In the genomic region with DNA sequence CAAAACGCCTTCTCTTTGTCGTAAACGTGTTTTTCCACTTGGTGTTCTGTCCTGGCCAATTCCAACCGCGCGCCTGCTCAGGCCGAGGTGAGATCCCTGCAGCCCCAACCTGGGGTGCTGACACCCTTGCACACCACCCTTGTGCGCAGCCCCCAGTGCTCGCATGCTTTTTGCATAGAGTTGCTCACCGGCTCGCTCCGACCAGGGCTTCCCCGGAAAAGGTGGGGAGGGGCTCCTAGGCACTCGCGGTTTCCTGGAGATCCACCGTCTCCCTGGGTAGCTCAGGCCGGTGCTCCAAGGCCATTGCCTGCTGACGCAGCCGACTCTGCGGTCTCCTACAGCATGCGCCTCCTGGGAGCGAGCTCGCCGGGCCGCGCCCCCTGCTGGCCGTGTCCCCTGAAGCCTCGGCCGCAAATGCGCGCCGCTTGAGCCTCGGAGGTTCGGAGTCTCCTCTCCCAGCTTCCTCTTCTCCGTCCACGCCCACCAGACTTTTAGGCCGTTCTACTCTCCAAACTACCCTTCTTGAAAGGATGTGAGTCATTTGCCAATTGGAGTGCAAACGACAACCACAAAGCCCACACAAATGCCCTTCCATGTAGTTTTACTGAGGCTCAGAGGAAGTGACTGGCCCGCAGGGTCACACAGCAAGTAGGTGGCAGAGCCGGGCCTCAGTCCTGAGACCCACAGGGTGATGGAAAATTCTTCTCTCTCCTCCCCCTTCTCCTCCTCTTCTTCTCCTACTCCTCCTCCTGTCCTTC, we compare ENCODE assay signal across 8 cellular contexts. TPM values are rescaled to one million over a fixed set of nuclear protein-coding genes. Genes with fewer than 3 reads are reported as not detected.
DNase-seq lines count a peak whose midpoint lies in the region; ATAC-seq and TF ChIP-seq lines count a peak whose summit lies in the region.

No MANE protein-coding gene starts in this region.

- no peaks in the 10 kb centered on the region for H3K27me3 ChIP-seq in BLaER1

- WGBS in lower leg skin, 2 donors = 5% methylated on average over 28 to 38 of the region's 40 CpGs

- H3K4me2 ChIP-seq in BLaER1 = peak overlapping the region; percentile 99

- no peak for TF ChIP-seq POLR2A in lower leg skin (IDR thresholded peaks at IDR 0.05)

- H3K9me3 ChIP-seq in BLaER1 = peaks cover 7% of the 10 kb centered on the region

- no peaks in the 10 kb centered on the region for H3K36me3 ChIP-seq in BLaER1

- 0 out of 2 replicates have a peak overlapping the region, but pooled peaks have one; percentile 55 for H3K27ac ChIP-seq in BLaER1

- H4K20me1 ChIP-seq in BLaER1 = no peaks in the 10 kb centered on the region

- peak; percentile 77 for DNase-seq in NCI-H748 (lab: John Stamatoyannopoulos, UW; ENCODE audit: unreplicated experiment)
- DNase-seq in activated CD4-positive, alpha-beta T cell treated with anti-CD3 and anti-CD28 coated beads, Interleukin-2, amount 50 U/mL, for 48 hours = peak; percentile 95 to 96
- peak; percentile 88 for DNase-seq in ecto neural progenitor cell (ENCODE audit: low spot score)
- DNase-seq in lower leg skin (ENCODE audit: low spot score in 2 of 2) = peak; percentile 84 to 98
- DNase-seq in stimulated activated CD4-positive, alpha-beta T cell treated with anti-CD3 and anti-CD28 coated beads, Interleukin-4, amount 100 ng/mL, for 4 hours = peak; percentile 82 to 89

- H3K9ac ChIP-seq in BLaER1 = 0 out of 2 replicates have a peak overlapping the region, but pooled peaks have one; percentile 55

- intact Hi-C loops in lower leg skin (cut with DNase I; ENCODE audit: low total_unique reads) = no loop called here

- TF ChIP-seq CTCF in lower leg skin (IDR thresholded peaks at IDR 0.05) = peak in 1 of 3 donors; percentile 77

- H3K4me1 ChIP-seq in BLaER1 = peaks cover 64% of the 10 kb centered on the region

- peak overlapping the region; percentile 60 for H3K4me3 ChIP-seq in BLaER1
- no peak overlapping the region for H3K4me3 ChIP-seq in lower leg skin (ENCODE audit: low read depth, poor library complexity, severe bottlenecking)

- ATAC-seq in GM19043 (IDR thresholded peaks at IDR 0.05; ENCODE audit: low read depth, unreplicated experiment) (peak; percentile 77), HG03378 (IDR thresholded peaks at IDR 0.05; ENCODE audit: unreplicated experiment) (peak; percentile 85)

RNA-seq across cellular contexts. Expression of a gene that starts 7.2 kb away (rescaled TPM):
- 1 to 10 TPM; 3.2 to 8.8 (median 7.2) TPM for total RNA-seq in lower leg skin

RNA-seq across cellular contexts. Expression of a gene that starts 28.9 kb away (rescaled TPM):
- total RNA-seq in lower leg skin = not detected

RNA-seq across cellular contexts. Expression of a gene that starts 42.3 kb away (rescaled TPM):
- 10 to 100 TPM; 36.9 to 49.1 (median 41.3) TPM for total RNA-seq in lower leg skin

RNA-seq across cellular contexts. Expression of a gene that starts 45.6 kb away (rescaled TPM):
- under 1 TPM in 2 of 4 donors, not detected in 2; 0.10 to 0.58 TPM for total RNA-seq in lower leg skin

RNA-seq across cellular contexts. Expression of a gene that starts 52.2 kb away (rescaled TPM):
- total RNA-seq in lower leg skin = 10 to 100 TPM in 2 of 4 donors, 1 to 10 TPM in 2; 5.9 to 34.3 (median 17.4) TPM
